Comparison of ENCODE assay signal across 7 cellular contexts in the genomic region with DNA sequence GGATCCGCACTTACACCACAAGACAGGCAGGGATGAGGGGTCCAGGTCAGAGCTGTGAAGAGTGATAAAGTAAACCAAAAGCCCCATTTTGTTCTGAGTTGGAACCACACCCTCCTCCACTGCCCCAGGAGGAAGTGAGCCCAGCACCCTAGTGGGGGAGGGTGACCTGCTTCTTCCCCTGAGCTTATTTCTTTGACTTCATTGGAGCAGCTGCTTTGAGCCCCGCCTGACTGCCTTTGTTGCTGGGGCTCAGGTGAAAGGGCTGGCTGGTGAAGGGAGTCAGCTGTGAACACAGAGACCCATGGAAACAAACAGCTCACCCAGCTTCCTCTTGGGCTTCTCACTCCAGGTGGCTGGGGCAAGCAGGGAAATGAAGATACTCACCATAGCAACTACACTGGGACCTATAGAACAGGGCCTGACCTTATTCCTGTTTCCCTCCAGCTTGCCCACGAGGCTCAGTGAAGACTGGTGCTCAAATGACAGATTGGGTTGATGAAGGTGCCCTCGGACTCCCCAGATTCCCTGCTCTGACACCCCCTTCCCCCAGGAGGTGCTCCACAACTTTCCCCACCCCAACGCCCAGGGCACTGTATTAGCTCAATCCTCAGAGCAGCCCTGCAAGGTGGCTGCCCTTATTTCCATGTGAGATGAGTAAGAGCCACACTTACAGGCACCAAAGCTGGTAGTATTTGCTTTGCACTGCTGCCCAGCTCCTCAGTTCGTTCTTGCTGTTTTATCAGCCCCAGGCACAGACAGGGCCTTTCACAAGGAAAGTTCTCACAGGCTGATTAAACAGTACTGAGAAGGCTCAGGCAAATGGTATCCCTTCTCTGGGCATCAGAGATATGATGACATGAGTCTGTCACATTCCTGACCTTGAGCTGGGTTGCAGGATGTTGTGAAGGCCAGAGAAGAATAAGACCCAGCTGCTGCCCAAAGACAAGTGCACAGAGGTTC. TPM values are rescaled to one million over a fixed set of nuclear protein-coding genes. Genes with fewer than 3 reads are reported as not detected.
DNase-seq lines count a peak whose midpoint lies in the region; ATAC-seq, FAIRE-seq and TF ChIP-seq lines count a peak whose summit lies in the region.

No MANE protein-coding gene starts in this region.

- H3K4me1 ChIP-seq in small intestine (ENCODE audit: control insufficient read depth in 2 of 2, insufficient read depth in 1 of 2, low read depth in 1 of 2, low read length in 1 of 2): no peaks in the 10 kb centered on the region

- peaks cover 5 to 10% of the 10 kb centered on the region in 2 donors for H3K36me3 ChIP-seq in small intestine (ENCODE audit: control insufficient read depth in 2 of 2, insufficient read depth in 2 of 2, low read length in 2 of 2)

- peak; percentile 96 for DNase-seq in NCI-H69 (lab: John Stamatoyannopoulos, UW)
- DNase-seq in activated CD8-positive, alpha-beta memory T cell treated with anti-CD3 and anti-CD28 coated beads, Interleukin-2, amount 50 U/mL, for 48 hours: peak; percentile 80
- peak; percentile 77 for DNase-seq in Right ventricle myocardium inferior (ENCODE audit: missing footprints)
- DNase-seq in small intestine: peak; percentile 85

- FAIRE-seq in small intestine (lab: Jason Lieb, UNC): no peak

- ATAC-seq in GM18858 (IDR thresholded peaks at IDR 0.05; ENCODE audit: unreplicated experiment) (peak; percentile 49), HG02885 (IDR thresholded peaks at IDR 0.05; ENCODE audit: poor library complexity, unreplicated experiment) (peak; percentile 39), Right ventricle myocardium inferior (no peak), SK-N-SH treated with all-trans-retinoic acid at 6 μM for 48 hours (no peak)

- 10 to 40% (median 21%) methylated on average over 6 of the region's 6 CpGs for WGBS in small intestine, 3 donors

- H3K27ac ChIP-seq in small intestine (ENCODE audit: low read depth in 1 of 2, low read length in 1 of 2): peak overlapping the region; percentile 35 to 92

- no peaks in the 10 kb centered on the region for H3K9me3 ChIP-seq in small intestine (ENCODE audit: control insufficient read depth, low read depth)

- intact Hi-C loops in Right ventricle myocardium inferior (cut with DNase I): no loop called here

- H3K27me3 ChIP-seq in small intestine (ENCODE audit: control insufficient read depth in 2 of 2, insufficient read depth in 2 of 2, low read length in 2 of 2): no peaks in the 10 kb centered on the region

- H3K4me3 ChIP-seq in small intestine (ENCODE audit: low read depth in 1 of 2, low read length in 2 of 2): peak overlapping the region; percentile 46 to 66

TF ChIP-seq in SK-N-SH treated with all-trans-retinoic acid at 6 μM for 48 hours, 23 proteins besides CTCF, POLR2A, EP300 and RAD21:
- TF ChIP-seq OSR1 (CRISPR knock-in tag; IDR thresholded peaks at IDR 0.05) (no peak), ISL1 (CRISPR knock-in tag; IDR thresholded peaks at IDR 0.05) (no peak), RARB (CRISPR knock-in tag; IDR thresholded peaks at IDR 0.05) (no peak)

RNA-seq across cellular contexts. Expression of a gene that starts 2.4 kb away (rescaled TPM):
- total RNA-seq in Right ventricle myocardium inferior: 36.4 TPM
- 10 to 100 TPM; 26.4 to 49.8 (median 33.2) TPM for polyA plus RNA-seq in small intestine

RNA-seq across cellular contexts. Expression of a gene that starts 28.6 kb away (rescaled TPM):
- 13.1 TPM for total RNA-seq in Right ventricle myocardium inferior
- under 1 TPM; 0.54 to 0.89 (median 0.84) TPM for polyA plus RNA-seq in small intestine

RNA-seq across cellular contexts. Expression of a gene that starts 29.5 kb away (rescaled TPM):
- not detected for total RNA-seq in Right ventricle myocardium inferior
- polyA plus RNA-seq in small intestine: 1 to 10 TPM in 1 of 3 donors, under 1 TPM in 2; 0.03 to 4.5 (median 0.54) TPM

Comparison
In these comparisons a context has a peak if more than half of its experiments do, and no peak if none do; other contexts are left out.
1. ATAC-seq: peak in GM18858 (single experiment) and HG02885 (single experiment); none in Right ventricle myocardium inferior (single experiment) and SK-N-SH treated with all-trans-retinoic acid at 6 μM for 48 hours (single experiment).
2. Peak in every context shown above with its lines, with median percentiles within 50 percentile points of each other: DNase-seq.